In the genomic region with DNA sequence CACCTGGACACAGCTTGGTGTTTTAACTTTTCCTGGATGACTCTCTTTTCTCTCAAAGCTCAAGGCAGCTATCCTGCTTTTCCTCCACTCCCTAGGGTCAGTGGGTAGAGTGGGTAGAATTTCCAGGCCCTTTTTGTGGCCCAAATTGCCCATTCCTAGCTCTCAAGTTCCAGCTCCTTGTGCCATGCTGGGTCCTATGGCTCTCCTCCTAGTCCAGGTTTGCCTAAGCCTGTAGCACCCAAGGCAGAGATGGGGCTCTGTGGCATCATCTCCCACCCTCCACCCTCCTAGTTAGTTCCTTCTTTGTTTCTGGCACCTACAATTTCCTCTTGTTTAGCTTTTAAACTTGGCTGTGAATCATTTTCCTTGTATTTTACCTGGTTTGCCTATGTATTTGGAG, we compare ENCODE assay signal across 1 cellular context.
TF ChIP-seq lines count a peak whose summit lies in the region.

No MANE protein-coding gene starts in this region.

TF ChIP-seq in K562, 482 proteins besides CTCF, POLR2A, EP300 and RAD21:
- TF ChIP-seq ZBTB8A (IDR thresholded peaks at IDR 0.05; ENCODE audit: partially characterized antibody) (no peak), ZNF77 (CRISPR knock-in tag; IDR thresholded peaks at IDR 0.05) (no peak), EZH2 (IDR thresholded peaks at IDR 0.05; ENCODE audit: borderline replicate concordance, low read depth, low read length) (0 out of 2 replicates have a peak, but pooled peaks have one; percentile 56), SMAD2 (IDR thresholded peaks at IDR 0.05; ENCODE audit: low read depth, low read length) (no peak)
- TF ChIP-seq, protein P1, sequence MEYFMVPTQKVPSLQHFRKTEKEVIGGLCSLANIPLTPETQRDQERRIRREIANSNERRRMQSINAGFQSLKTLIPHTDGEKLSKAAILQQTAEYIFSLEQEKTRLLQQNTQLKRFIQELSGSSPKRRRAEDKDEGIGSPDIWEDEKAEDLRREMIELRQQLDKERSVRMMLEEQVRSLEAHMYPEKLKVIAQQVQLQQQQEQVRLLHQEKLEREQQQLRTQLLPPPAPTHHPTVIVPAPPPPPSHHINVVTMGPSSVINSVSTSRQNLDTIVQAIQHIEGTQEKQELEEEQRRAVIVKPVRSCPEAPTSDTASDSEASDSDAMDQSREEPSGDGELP (CRISPR knock-in tag; IDR thresholded peaks at IDR 0.05; ENCODE audit: borderline replicate concordance) = no peak
